In the genomic region with DNA sequence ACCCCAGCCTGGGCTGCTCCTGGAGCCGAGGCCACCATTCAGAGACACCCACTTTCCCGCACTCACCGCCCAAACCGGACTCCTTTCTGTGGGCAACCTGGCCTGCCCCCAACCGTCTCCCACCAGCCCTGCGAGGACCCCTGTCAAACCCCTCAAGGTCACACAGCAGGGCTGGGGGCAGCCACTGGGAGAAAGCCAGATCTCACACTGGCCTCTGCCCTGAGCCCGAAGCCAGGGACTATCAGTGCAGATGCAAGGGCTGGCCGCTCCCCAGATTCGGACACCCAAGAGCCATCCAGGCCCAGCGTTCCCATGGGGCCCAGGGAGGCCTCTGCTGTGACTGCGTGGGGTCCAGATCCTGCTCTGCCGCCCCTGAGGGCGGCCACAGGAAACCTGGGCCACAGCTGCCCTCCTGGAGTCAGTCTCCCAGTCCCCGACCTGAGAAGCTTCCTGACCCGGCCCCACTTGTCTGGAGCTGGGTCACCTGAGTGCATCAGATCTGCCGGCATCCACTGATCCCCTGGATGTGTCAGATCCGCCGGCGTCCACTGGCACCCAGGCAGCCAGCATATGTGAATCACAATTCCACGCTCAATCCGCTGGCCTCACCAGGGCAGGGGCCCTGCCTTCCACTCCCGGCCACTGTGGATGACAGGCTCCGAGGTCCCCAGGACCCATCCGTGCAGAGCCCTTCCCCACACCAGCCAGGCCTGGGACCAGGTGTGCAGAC, we compare ENCODE assay signal across 33 cellular contexts.
"Had no signal": no experiment of that assay in that cellular context is flagged by ENCODE, and none has a peak within 500 bp of the region (broad histone marks: within the 10 kb centered on the region; RNA-seq: fewer than 3 reads in every experiment).

No MANE protein-coding gene starts in this region.

- H3K36me3 Mint-ChIP-seq: activated naive CD8-positive, alpha-beta T cell treated with anti-CD3 and anti-CD28 coated beads for 36 hours; natural killer cell; stimulated activated memory B cell treated with anti-CD40 and anti-IgM and Interleukin-4, amounts not matched to agents 10 μg/mL and 1 μg/mL and 100 μg/mL, for 72 hours had no signal

- H3K27ac ChIP-seq: adrenal gland, body of pancreas, gastroesophageal sphincter, right lobe of liver, VCaP had no signal

- H3K36me3 ChIP-seq: adrenal gland, gastroesophageal sphincter, right lobe of liver had no signal

- ATAC-seq: activated CD4-positive, CD25-positive, alpha-beta regulatory T cell treated with anti-CD3 and anti-CD28 coated beads, Interleukin-2, amount 50 U/mL, for 24 hours; activated T-cell treated with anti-CD3 and anti-CD28 coated beads, Interleukin-2, amount 50 U/mL, for 72 hours; body of pancreas; effector memory CD8-positive, alpha-beta T cell; gastroesophageal sphincter; left lobe of liver; natural killer cell; right lobe of liver; stimulated activated memory B cell treated with anti-CD40 and anti-IgM and Interleukin-4, amounts not matched to agents 10 μg/mL and 1 μg/mL and 100 μg/mL, for 72 hours; stimulated activated naive CD8-positive, alpha-beta T cell treated with anti-CD3 and anti-CD28 coated beads, Interleukin-15, amount 100 ng/mL, for 72 hours had no signal

- H3K9me3 Mint-ChIP-seq: activated naive CD4-positive, alpha-beta T cell treated with anti-CD3 and anti-CD28 coated beads for 36 hours; activated naive CD8-positive, alpha-beta T cell treated with anti-CD3 and anti-CD28 coated beads for 36 hours; activated T-cell treated with anti-CD3 and anti-CD28 coated beads, Interleukin-2, amount 50 U/mL, for 72 hours; effector memory CD8-positive, alpha-beta T cell; immature natural killer cell; natural killer cell; stimulated activated naive CD8-positive, alpha-beta T cell treated with anti-CD3 and anti-CD28 coated beads, Interleukin-15, amount 100 ng/mL, for 72 hours; T-helper 1 cell treated with Interleukin-12 subunit alpha and Interleukin-12 subunit beta and Interleukin-4 antibody, amounts not matched to agents 30 μg/mL and 1 μg/mL, for 36 hours had no signal

- H3K4me3 ChIP-seq: adrenal gland, body of pancreas, gastroesophageal sphincter, lung, right lobe of liver had no signal

- H3K4me1 Mint-ChIP-seq: activated naive CD8-positive, alpha-beta T cell treated with anti-CD3 and anti-CD28 coated beads for 36 hours; immature natural killer cell; natural killer cell; stimulated activated memory B cell treated with anti-CD40 and anti-IgM and Interleukin-4, amounts not matched to agents 10 μg/mL and 1 μg/mL and 100 μg/mL, for 72 hours; stimulated activated naive CD8-positive, alpha-beta T cell treated with anti-CD3 and anti-CD28 coated beads, Interleukin-15, amount 100 ng/mL, for 72 hours had no signal

- H3K27ac Mint-ChIP-seq: activated naive CD4-positive, alpha-beta T cell treated with anti-CD3 and anti-CD28 coated beads for 36 hours; activated naive CD8-positive, alpha-beta T cell treated with anti-CD3 and anti-CD28 coated beads for 36 hours; activated T-cell treated with anti-CD3 and anti-CD28 coated beads, Interleukin-2, amount 50 U/mL, for 72 hours; effector memory CD8-positive, alpha-beta T cell; immature natural killer cell; natural killer cell; stimulated activated memory B cell treated with anti-CD40 and anti-IgM and Interleukin-4, amounts not matched to agents 10 μg/mL and 1 μg/mL and 100 μg/mL, for 72 hours; T-helper 1 cell treated with Interleukin-12 subunit alpha and Interleukin-12 subunit beta and Interleukin-4 antibody, amounts not matched to agents 30 μg/mL and 1 μg/mL, for 36 hours had no signal

- H3K9me3 ChIP-seq: adrenal gland, body of pancreas, right lobe of liver had no signal

- DNase-seq: activated CD4-positive, alpha-beta T cell treated with anti-CD3 and anti-CD28 coated beads for 48 hours; activated CD4-positive, alpha-beta T cell treated with anti-CD3 and anti-CD28 coated beads, Interleukin-2, amount 50 U/mL, for 48 hours; activated naive CD4-positive, alpha-beta T cell treated with anti-CD3 and anti-CD28 coated beads for 36 hours; activated naive CD8-positive, alpha-beta T cell treated with anti-CD3 and anti-CD28 coated beads for 36 hours; activated T-cell treated with anti-CD3 and anti-CD28 coated beads, Interleukin-2, amount 50 U/mL, for 72 hours; aorta; body of pancreas; cortex of kidney; effector memory CD8-positive, alpha-beta T cell; hippocampal formation; immature natural killer cell; kidney glomerular epithelial cell; mesendoderm; natural killer cell; right lobe of liver; small intestine; stimulated activated CD4-positive, alpha-beta T cell treated with anti-CD3 and anti-CD28 coated beads, Interleukin-1b, Interleukin-23, amount 100 ng/mL, for 48 hours; stimulated activated CD4-positive, alpha-beta T cell treated with anti-CD3 and anti-CD28 coated beads, Interleukin-4, amount 100 ng/mL, for 4 hours; stimulated activated CD8-positive, alpha-beta memory T cell treated with anti-CD3 and anti-CD28 coated beads, Interleukin-4, amount 100 ng/mL, for 48 hours; stimulated activated naive CD8-positive, alpha-beta T cell treated with anti-CD3 and anti-CD28 coated beads, Interleukin-15, amount 100 ng/mL, for 72 hours; substantia nigra; SW 1271; T-helper 9 cell had no signal

- FAIRE-seq: endothelial cell of umbilical vein, small intestine, TTC549 had no signal

- H3K27me3 ChIP-seq: right lobe of liver had no signal

- H3K4me3 Mint-ChIP-seq: activated naive CD4-positive, alpha-beta T cell treated with anti-CD3 and anti-CD28 coated beads for 36 hours; activated naive CD8-positive, alpha-beta T cell treated with anti-CD3 and anti-CD28 coated beads for 36 hours; activated T-cell treated with anti-CD3 and anti-CD28 coated beads, Interleukin-2, amount 50 U/mL, for 72 hours; effector memory CD8-positive, alpha-beta T cell; immature natural killer cell; natural killer cell; stimulated activated memory B cell treated with anti-CD40 and anti-IgM and Interleukin-4, amounts not matched to agents 10 μg/mL and 1 μg/mL and 100 μg/mL, for 72 hours; stimulated activated naive CD8-positive, alpha-beta T cell treated with anti-CD3 and anti-CD28 coated beads, Interleukin-15, amount 100 ng/mL, for 72 hours; T-helper 1 cell treated with Interleukin-12 subunit alpha and Interleukin-12 subunit beta and Interleukin-4 antibody, amounts not matched to agents 30 μg/mL and 1 μg/mL, for 36 hours had no signal

- H3K4me1 ChIP-seq: adrenal gland, body of pancreas, gastroesophageal sphincter, right lobe of liver had no signal
